In the genomic region with DNA sequence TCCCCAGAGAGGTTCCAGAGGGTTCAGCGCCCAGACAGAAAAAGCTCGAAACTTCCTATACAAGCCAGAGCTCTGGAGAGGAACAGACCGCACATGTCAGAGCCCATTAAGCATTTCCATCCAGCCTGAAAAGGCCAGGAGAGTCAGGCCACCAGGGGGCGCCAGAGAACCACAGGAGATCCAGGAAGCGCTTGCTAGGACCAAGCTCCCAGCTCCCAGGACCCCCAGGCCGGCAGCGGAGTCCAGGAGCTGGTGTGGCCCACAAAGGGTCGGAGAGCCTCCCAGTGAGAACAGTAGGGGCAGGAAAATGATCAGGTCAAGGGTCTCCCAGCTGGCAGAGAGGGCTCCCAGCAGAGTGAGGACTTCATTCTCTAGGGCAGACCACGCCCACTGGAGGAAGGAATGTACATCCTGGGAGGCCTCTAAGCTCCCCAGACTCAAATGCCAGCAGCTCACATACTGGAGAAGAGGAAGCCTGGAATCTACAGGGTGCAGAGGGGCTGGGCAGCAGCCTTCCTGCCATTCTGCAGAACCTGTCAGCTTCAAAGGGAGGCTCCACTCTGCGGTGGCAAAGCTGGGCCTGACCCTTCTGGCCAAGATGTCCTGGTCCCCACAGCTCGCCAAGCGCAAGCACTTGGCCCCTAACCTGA, we compare ENCODE assay signal across 8 cellular contexts. TPM values are rescaled to one million over a fixed set of nuclear protein-coding genes. Genes with fewer than 3 reads are reported as not detected.
A peak's percentile ranks its signal among the peaks of the same experiment; 100 is the strongest.
DNase-seq lines count a peak whose midpoint lies in the region; ATAC-seq, FAIRE-seq and TF ChIP-seq lines count a peak whose summit lies in the region.

No MANE protein-coding gene starts in this region.

- no peaks in the 10 kb centered on the region for H3K9me3 ChIP-seq in pancreas
- no peaks in the 10 kb centered on the region for H3K9me3 ChIP-seq in thoracic aorta

- WGBS in pancreas, 2 donors, result 26 to 28% methylated on average over 12 of the region's 12 CpGs

- H3K27ac ChIP-seq in pancreas, result peak overlapping the region in 2 of 4 donors; percentile 28 to 36
- peak overlapping the region in 1 of 2 donors; percentile 63 for H3K27ac ChIP-seq in thoracic aorta

- no peaks in the 10 kb centered on the region for H3K27me3 ChIP-seq in pancreas
- no peaks in the 10 kb centered on the region for H3K27me3 ChIP-seq in thoracic aorta (replicated peaks; ENCODE audit: insufficient read depth)

- FAIRE-seq in pancreas (lab: Jason Lieb, UNC), result no peak

- peak; percentile 96 for TF ChIP-seq CTCF in GM12872 (IDR thresholded peaks at IDR 0.05; ENCODE audit: insufficient read depth, low read depth, low read length)
- peak; percentile 96 to 99 (median 98) for TF ChIP-seq CTCF in pancreas (IDR thresholded peaks at IDR 0.05)
- TF ChIP-seq CTCF in thoracic aorta (IDR thresholded peaks at IDR 0.05), result peak; percentile 97

- H3K4me3 ChIP-seq in pancreas (peak overlapping the region in 1 of 4 donors; percentile 26), thoracic aorta (peak overlapping the region; percentile 60)

- ATAC-seq in SK-N-SH treated with all-trans-retinoic acid at 6 μM for 48 hours (peak; percentile 97), Right ventricle myocardium inferior (peak; percentile 74), pancreas (peak; percentile 77 to 92 (median 89)), thoracic aorta (ENCODE audit: insufficient number of reproducible peaks, low FRiP score, low read depth) (peak; percentile 73), GM18520 (IDR thresholded peaks at IDR 0.05; ENCODE audit: unreplicated experiment) (no peak)

- no peaks in the 10 kb centered on the region for H3K36me3 ChIP-seq in pancreas
- no peaks in the 10 kb centered on the region for H3K36me3 ChIP-seq in thoracic aorta

- H3K4me1 ChIP-seq in pancreas, result peaks cover 0 to 10% (median 0%) of the 10 kb centered on the region in 3 donors
- H3K4me1 ChIP-seq in thoracic aorta (ENCODE audit: control insufficient read depth in 1 of 2, low read depth in 2 of 2), result peaks cover 3 to 20% of the 10 kb centered on the region in 2 donors

- peak; percentile 76 for DNase-seq in NCI-H1092 (lab: John Stamatoyannopoulos, UW)
- peak; percentile 91 for DNase-seq in activated naive CD4-positive, alpha-beta T cell treated with anti-CD3 and anti-CD28 coated beads, Interleukin-2, amount 50 U/mL, for 16 hours
- DNase-seq in Right ventricle myocardium inferior (ENCODE audit: missing footprints), result peak; percentile 96
- peak; percentile 76 to 100 (median 92) for DNase-seq in pancreas
- peak; percentile 74 for DNase-seq in thoracic aorta (ENCODE audit: low spot score)

- intact Hi-C loops in Right ventricle myocardium inferior (cut with DNase I) (loop anchor here (1.0 to 5.0 kb wide), 2 partner anchors 105 to 244 kb away; a partner anchor contains a TSS), pancreas (cut with DNase I) (loop anchor here in 2 of 3 donors (5.0 to 10.0 kb wide), 2 partner anchors 245 to 248 kb away; a partner anchor contains a TSS)

TF ChIP-seq in SK-N-SH treated with all-trans-retinoic acid at 6 μM for 48 hours, 23 proteins besides CTCF, POLR2A, EP300 and RAD21:
- TF ChIP-seq BACH2 (CRISPR knock-in tag; IDR thresholded peaks at IDR 0.05; ENCODE audit: borderline replicate concordance) (no peak), CSDC2 (CRISPR knock-in tag; IDR thresholded peaks at IDR 0.05) (no peak), ZNF565 (CRISPR knock-in tag; conservative IDR thresholded peaks at IDR 0.05; ENCODE audit: low read depth) (no peak), ARNTL (CRISPR knock-in tag; IDR thresholded peaks at IDR 0.05; ENCODE audit: borderline replicate concordance, low read depth) (no peak), ISL1 (CRISPR knock-in tag; IDR thresholded peaks at IDR 0.05) (no peak), ZFP3 (CRISPR knock-in tag; IDR thresholded peaks at IDR 0.05) (no peak), PPARA (CRISPR knock-in tag; IDR thresholded peaks at IDR 0.05; ENCODE audit: borderline replicate concordance) (no peak), TCF4 (CRISPR knock-in tag; IDR thresholded peaks at IDR 0.05; ENCODE audit: borderline replicate concordance) (no peak)
- TF ChIP-seq, protein P1, sequence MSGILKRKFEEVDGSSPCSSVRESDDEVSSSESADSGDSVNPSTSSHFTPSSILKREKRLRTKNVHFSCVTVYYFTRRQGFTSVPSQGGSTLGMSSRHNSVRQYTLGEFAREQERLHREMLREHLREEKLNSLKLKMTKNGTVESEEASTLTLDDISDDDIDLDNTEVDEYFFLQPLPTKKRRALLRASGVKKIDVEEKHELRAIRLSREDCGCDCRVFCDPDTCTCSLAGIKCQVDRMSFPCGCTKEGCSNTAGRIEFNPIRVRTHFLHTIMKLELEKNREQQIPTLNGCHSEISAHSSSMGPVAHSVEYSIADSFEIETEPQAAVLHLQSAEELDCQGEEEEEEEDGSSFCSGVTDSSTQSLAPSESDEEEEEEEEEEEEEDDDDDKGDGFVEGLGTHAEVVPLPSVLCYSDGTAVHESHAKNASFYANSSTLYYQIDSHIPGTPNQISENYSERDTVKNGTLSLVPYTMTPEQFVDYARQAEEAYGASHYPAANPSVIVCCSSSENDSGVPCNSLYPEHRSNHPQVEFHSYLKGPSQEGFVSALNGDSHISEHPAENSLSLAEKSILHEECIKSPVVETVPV (CRISPR knock-in tag; IDR thresholded peaks at IDR 0.05), result no peak
- TF ChIP-seq, protein P2, sequence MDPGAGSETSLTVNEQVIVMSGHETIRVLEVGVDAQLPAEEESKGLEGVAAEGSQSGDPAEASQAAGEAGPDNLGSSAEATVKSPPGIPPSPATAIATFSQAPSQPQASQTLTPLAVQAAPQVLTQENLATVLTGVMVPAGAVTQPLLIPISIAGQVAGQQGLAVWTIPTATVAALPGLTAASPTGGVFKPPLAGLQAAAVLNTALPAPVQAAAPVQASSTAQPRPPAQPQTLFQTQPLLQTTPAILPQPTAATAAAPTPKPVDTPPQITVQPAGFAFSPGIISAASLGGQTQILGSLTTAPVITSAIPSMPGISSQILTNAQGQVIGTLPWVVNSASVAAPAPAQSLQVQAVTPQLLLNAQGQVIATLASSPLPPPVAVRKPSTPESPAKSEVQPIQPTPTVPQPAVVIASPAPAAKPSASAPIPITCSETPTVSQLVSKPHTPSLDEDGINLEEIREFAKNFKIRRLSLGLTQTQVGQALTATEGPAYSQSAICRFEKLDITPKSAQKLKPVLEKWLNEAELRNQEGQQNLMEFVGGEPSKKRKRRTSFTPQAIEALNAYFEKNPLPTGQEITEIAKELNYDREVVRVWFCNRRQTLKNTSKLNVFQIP (CRISPR knock-in tag; IDR thresholded peaks at IDR 0.05; ENCODE audit: borderline replicate concordance, low read depth), result no peak

RNA-seq across cellular contexts. Expression of a gene that starts 2.1 kb away (rescaled TPM):
- 0.41 TPM for total RNA-seq in Right ventricle myocardium inferior
- total RNA-seq in pancreas, result 1 to 10 TPM in 1 of 6 donors, under 1 TPM in 4, not detected in 1; 0.28 to 2.3 (median 0.35) TPM
- polyA plus RNA-seq in pancreas, result under 1 TPM; 0.15 to 0.70 TPM
- 1 to 10 TPM; 1.8 to 3.8 TPM for total RNA-seq in thoracic aorta

RNA-seq across cellular contexts. Expression of a gene that starts 8.6 kb away (rescaled TPM):
- total RNA-seq in Right ventricle myocardium inferior (216 TPM), pancreas (10 to 100 TPM; 43.5 to 74.1 (median 59.5) TPM), thoracic aorta (10 to 100 TPM; 92.9 to 95.7 TPM)
- 10 to 100 TPM; 57.9 to 89.7 TPM for polyA plus RNA-seq in pancreas
